13 cellular contexts compared by ENCODE assay signal in genomic region chr1:165899461-165899941, GRCh38.
A peak's percentile ranks its signal among the peaks of the same experiment; 100 is the strongest.
DNase-seq lines count a peak whose midpoint lies in the region; ATAC-seq and TF ChIP-seq lines count a peak whose summit lies in the region.
"Had no signal": no experiment of that assay in that cellular context is flagged by ENCODE, and none has a peak within 500 bp of the region (broad histone marks: within the 10 kb centered on the region; RNA-seq: fewer than 3 reads in every experiment).

No MANE protein-coding gene starts in this region.

- 89% methylated on average over 1 of the region's 4 CpGs for WGBS in SK-N-SH (ENCODE audit: low lambda C conversion rate)
- WGBS in esophagus, 2 donors, result 47 to 48% methylated on average over 4 of the region's 4 CpGs
- 0 to 7% methylated on average over 4 of the region's 4 CpGs for WGBS in aorta, 2 donors

- POLR2A ChIA-PET in SK-N-SH (lab: Yijun Ruan, JAX), result no interaction called here

- H4K20me1 ChIP-seq in SK-N-SH (ENCODE audit: insufficient read depth), result no peaks in the 10 kb centered on the region

- no peaks in the 10 kb centered on the region for H3K27me3 ChIP-seq in SK-N-SH (ENCODE audit: insufficient read depth)
- H3K27me3 ChIP-seq in esophagus (ENCODE audit: control insufficient read depth in 1 of 2, insufficient read depth in 2 of 2, low read length in 2 of 2), result no peaks in the 10 kb centered on the region
- H3K27me3 ChIP-seq in muscle layer of duodenum (ENCODE audit: low read depth, low read length), result no peaks in the 10 kb centered on the region
- H3K27me3 ChIP-seq in aorta (ENCODE audit: control insufficient read depth in 1 of 2, insufficient read depth in 2 of 2, low read length in 1 of 2), result no peaks in the 10 kb centered on the region

- H3K27ac ChIP-seq in SK-N-SH (ENCODE audit: low read depth in 2 of 2, low read length in 1 of 2) (peak overlapping the region; percentile 80 to 81), esophagus (ENCODE audit: low read depth in 2 of 2, low read length in 1 of 2) (peak overlapping the region; percentile 48 to 65), muscle layer of duodenum (ENCODE audit: low read length) (peak overlapping the region; percentile 46), aorta (ENCODE audit: low read depth in 1 of 2, low read length in 2 of 2) (peak overlapping the region; percentile 90 to 100)

- peaks cover 17% of the 10 kb centered on the region; the same call in 1 of the 2 replicates for H3K79me2 ChIP-seq in SK-N-SH (ENCODE audit: insufficient read depth)

- no peaks in the 10 kb centered on the region for H3K9me3 ChIP-seq in SK-N-SH
- no peaks in the 10 kb centered on the region for H3K9me3 ChIP-seq in esophagus (ENCODE audit: control insufficient read depth in 2 of 2, insufficient read depth in 1 of 2, low read depth in 1 of 2, low read length in 1 of 2)
- H3K9me3 ChIP-seq in muscle layer of duodenum (ENCODE audit: control insufficient read depth in 1 of 2, low read length in 2 of 2), result no peaks in the 10 kb centered on the region
- H3K9me3 ChIP-seq in aorta (ENCODE audit: control insufficient read depth, low read length), result no peaks in the 10 kb centered on the region

- no peak for TF ChIP-seq RAD21 in SK-N-SH (IDR thresholded peaks at IDR 0.05; ENCODE audit: low read length)

- DNase-seq in SK-N-SH (no peak), aorta (peak; percentile 70 to 88)
- DNase-seq: activated naive CD8-positive, alpha-beta T cell treated with anti-CD3 and anti-CD28 coated beads for 36 hours; effector CD4-positive, alpha-beta T cell; midbrain; NCI-H1417; NCI-H524 treated with DMSO at 0.1 percent for 48 hours had no signal

- intact Hi-C loops in aorta (cut with DNase I), result loop anchor here (1.0 to 5.0 kb wide), 5 partner anchors 71 to 269 kb away; partner anchors contain the start of genes ALDH9A1 (in 1 of the 2), MGST3 (in 1 of the 2) and UCK2 (in 1 of the 2)

- H3K36me3 ChIP-seq in SK-N-SH (replicated peaks in 1 of 2; ENCODE audit: control insufficient read depth in 1 of 2, insufficient read depth in 2 of 2, low read length in 1 of 2), result peaks cover 0 to 14% of the 10 kb centered on the region in 2 experiments
- peaks cover 7 to 15% of the 10 kb centered on the region in 2 donors for H3K36me3 ChIP-seq in esophagus (ENCODE audit: control insufficient read depth in 2 of 2, insufficient read depth in 2 of 2, low read length in 1 of 2)
- peaks cover 9 to 13% of the 10 kb centered on the region in 2 donors for H3K36me3 ChIP-seq in muscle layer of duodenum (ENCODE audit: control insufficient read depth in 1 of 2, insufficient read depth in 2 of 2, low read length in 2 of 2)
- no peaks in the 10 kb centered on the region for H3K36me3 ChIP-seq in aorta (ENCODE audit: control insufficient read depth in 1 of 2, insufficient read depth in 2 of 2, low read length in 1 of 2)

- no peak for TF ChIP-seq EP300 in SK-N-SH (IDR thresholded peaks at IDR 0.05; ENCODE audit: borderline replicate concordance in 1 of 2, low read depth in 1 of 2, low read length in 1 of 2)

- CTCF ChIA-PET in SK-N-SH (lab: Yijun Ruan, JAX), result interaction anchor here (1.6 kb wide), 1 partner anchor 28 kb away, joined by 3 read pairs; no protein-coding TSS in a partner anchor

- ATAC-seq in SK-N-SH treated with all-trans-retinoic acid at 6 μM for 48 hours, result no peak
- peak; percentile 69 for ATAC-seq in aorta (ENCODE audit: low FRiP score)
- ATAC-seq in GM18870 (IDR thresholded peaks at IDR 0.05; ENCODE audit: unreplicated experiment), result no peak
- no peak for ATAC-seq in GM18502 (IDR thresholded peaks at IDR 0.05; ENCODE audit: poor library complexity, unreplicated experiment)
- no peak for ATAC-seq in GM21723 (IDR thresholded peaks at IDR 0.05; ENCODE audit: unreplicated experiment)

- no peaks in the 10 kb centered on the region for H3K9me2 ChIP-seq in SK-N-SH

- no peak for TF ChIP-seq CTCF in SK-N-SH (IDR thresholded peaks at IDR 0.05)

- peaks cover 29% of the 10 kb centered on the region for H3F3A ChIP-seq in SK-N-SH (replicated peaks; ENCODE audit: insufficient read depth)

- H3K4me1 ChIP-seq in SK-N-SH (ENCODE audit: control insufficient read depth in 1 of 2, insufficient read depth in 2 of 2, low read depth in 1 of 2, low read length in 1 of 2) (peaks cover 49 to 51% of the 10 kb centered on the region in 2 experiments), esophagus (ENCODE audit: control insufficient read depth in 2 of 2, insufficient read depth in 2 of 2, low read length in 1 of 2) (peaks cover 3 to 20% of the 10 kb centered on the region in 2 donors), muscle layer of duodenum (ENCODE audit: control insufficient read depth in 1 of 2, insufficient read depth in 2 of 2, low read length in 2 of 2) (peaks cover 0 to 12% of the 10 kb centered on the region in 2 donors), aorta (ENCODE audit: control insufficient read depth in 1 of 2, insufficient read depth in 2 of 2, low read length in 2 of 2) (peaks cover 0 to 4% of the 10 kb centered on the region in 2 donors)

- no peak overlapping the region for H3K4me3 ChIP-seq in SK-N-SH (ENCODE audit: low read depth in 2 of 2, low read length in 1 of 2)
- H3K4me3 ChIP-seq in esophagus (ENCODE audit: low read depth in 1 of 2, low read length in 2 of 2), result no peak overlapping the region
- H3K4me3 ChIP-seq in muscle layer of duodenum (ENCODE audit: low read depth in 1 of 2, low read length in 2 of 2), result no peak overlapping the region
- H3K4me3 ChIP-seq in aorta (ENCODE audit: low read length in 2 of 2), result no peak overlapping the region

- peak overlapping the region; percentile 23; the same call in 1 of the 2 replicates for H3K9ac ChIP-seq in SK-N-SH

- no peak overlapping the region for H2AFZ ChIP-seq in SK-N-SH (ENCODE audit: low read depth)

- H3K4me2 ChIP-seq in SK-N-SH, result peak overlapping the region; percentile 46

TF ChIP-seq in SK-N-SH, 30 proteins besides CTCF, POLR2A, EP300 and RAD21 (continues in another document):
- TF ChIP-seq YY1 (IDR thresholded peaks at IDR 0.05; ENCODE audit: low read depth) (no peak), MXI1 (IDR thresholded peaks at IDR 0.05; ENCODE audit: low read depth, low read length) (no peak), FOXM1 (IDR thresholded peaks at IDR 0.05; ENCODE audit: low read depth) (no peak), FOSL2 (IDR thresholded peaks at IDR 0.05; ENCODE audit: borderline replicate concordance, low read depth) (no peak), GATA2 (CRISPR knock-in tag; IDR thresholded peaks at IDR 0.05) (no peak), GABPA (IDR thresholded peaks at IDR 0.05; ENCODE audit: low read depth) (no peak), TAF1 (IDR thresholded peaks at IDR 0.05; ENCODE audit: borderline replicate concordance, low read depth, low read length) (no peak), TEAD4 (IDR thresholded peaks at IDR 0.05; ENCODE audit: borderline replicate concordance, insufficient read depth) (no peak), RCOR1 (IDR thresholded peaks at IDR 0.05; ENCODE audit: low read length) (no peak), ELF1 (IDR thresholded peaks at IDR 0.05) (no peak)
- TF ChIP-seq, protein P1, sequence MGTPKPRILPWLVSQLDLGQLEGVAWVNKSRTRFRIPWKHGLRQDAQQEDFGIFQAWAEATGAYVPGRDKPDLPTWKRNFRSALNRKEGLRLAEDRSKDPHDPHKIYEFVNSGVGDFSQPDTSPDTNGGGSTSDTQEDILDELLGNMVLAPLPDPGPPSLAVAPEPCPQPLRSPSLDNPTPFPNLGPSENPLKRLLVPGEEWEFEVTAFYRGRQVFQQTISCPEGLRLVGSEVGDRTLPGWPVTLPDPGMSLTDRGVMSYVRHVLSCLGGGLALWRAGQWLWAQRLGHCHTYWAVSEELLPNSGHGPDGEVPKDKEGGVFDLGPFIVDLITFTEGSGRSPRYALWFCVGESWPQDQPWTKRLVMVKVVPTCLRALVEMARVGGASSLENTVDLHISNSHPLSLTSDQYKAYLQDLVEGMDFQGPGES (IDR thresholded peaks at IDR 0.05; ENCODE audit: low read depth, low read length), result no peak

TF ChIP-seq in SK-N-SH treated with all-trans-retinoic acid at 6 μM for 48 hours, 23 proteins besides CTCF, POLR2A, EP300 and RAD21:
- TF ChIP-seq ZNF70 (CRISPR knock-in tag; IDR thresholded peaks at IDR 0.05), result no peak
- no peak for TF ChIP-seq ZNF565 (CRISPR knock-in tag; conservative IDR thresholded peaks at IDR 0.05; ENCODE audit: low read depth)
